1 cellular context compared by ENCODE assay signal in the genomic region with DNA sequence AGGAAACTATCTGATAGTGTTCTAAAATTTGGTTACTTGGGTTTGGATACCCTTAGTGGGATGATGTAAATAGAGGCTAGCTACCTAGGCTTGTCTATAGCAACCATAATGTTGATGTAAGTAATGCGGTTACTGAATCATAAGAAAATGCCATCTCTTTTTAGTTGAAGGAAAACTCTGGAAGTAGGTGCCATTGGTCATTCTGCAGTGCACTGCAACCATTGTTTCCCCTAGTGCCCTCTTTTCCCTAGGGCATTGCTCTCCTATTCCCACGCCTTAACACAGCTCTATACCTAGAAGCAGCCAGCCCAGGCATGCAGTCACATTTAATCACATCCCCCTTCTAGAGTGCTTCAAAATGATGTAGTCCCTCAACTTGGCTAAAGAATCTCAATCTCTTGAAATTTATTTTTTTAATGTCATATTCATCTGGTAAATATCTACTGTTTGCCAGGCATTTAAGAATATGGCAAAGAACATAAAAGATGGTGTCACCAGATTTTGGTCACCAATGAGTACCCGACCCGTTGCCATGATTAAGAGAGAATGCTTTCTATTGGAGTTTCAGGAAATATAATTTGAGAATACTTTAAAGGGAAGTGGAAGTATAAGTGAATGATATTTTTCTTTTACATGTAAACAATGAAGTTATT.
TF ChIP-seq lines count a peak whose summit lies in the region.

No MANE protein-coding gene starts in this region.

TF ChIP-seq in H1, 55 proteins besides CTCF, POLR2A, EP300 and RAD21:
- TF ChIP-seq MAFK (IDR thresholded peaks at IDR 0.05; ENCODE audit: low read depth, low read length) (no peak), POLR2AphosphoS5 (IDR thresholded peaks at IDR 0.05; ENCODE audit: low read depth, low read length) (peak; percentile 79; the same call in 1 of the 2 replicates), TEAD4 (IDR thresholded peaks at IDR 0.05; ENCODE audit: low read depth, low read length) (no peak)
